In the genomic region with DNA sequence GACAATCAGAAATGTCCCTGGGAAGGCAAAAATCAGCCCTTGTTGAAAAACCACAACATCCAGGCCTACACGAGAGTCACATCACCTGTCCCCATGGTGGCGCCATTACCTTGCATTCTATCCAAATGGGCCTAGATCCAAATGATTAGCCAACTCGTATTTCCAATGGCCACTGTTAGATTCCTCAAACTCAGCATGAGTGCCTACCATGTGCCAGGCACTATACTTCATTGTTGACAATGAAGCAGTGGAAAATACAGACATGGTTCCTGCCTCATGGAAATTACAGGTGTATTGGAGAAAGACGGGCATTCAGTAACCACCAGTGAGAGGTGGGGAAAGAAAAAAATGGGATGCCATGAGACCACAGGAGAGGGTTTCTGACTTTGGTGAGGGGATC, we compare ENCODE assay signal across 8 cellular contexts. TPM values are rescaled to one million over a fixed set of nuclear protein-coding genes. Genes with fewer than 3 reads are reported as not detected.
DNase-seq lines count a peak whose midpoint lies in the region; ATAC-seq, FAIRE-seq and TF ChIP-seq lines count a peak whose summit lies in the region.

No MANE protein-coding gene starts in this region.

- H3K9me3 ChIP-seq in left lung (no peaks in the 10 kb centered on the region), suprapubic skin (no peaks in the 10 kb centered on the region)

- intact Hi-C loops in left lung (cut with DNase I) = loop anchor here in 1 of 2 donors (10.0 kb wide), 1 partner anchor 57 kb away; no protein-coding TSS in a partner anchor

- TF ChIP-seq CTCF in 22Rv1 (IDR thresholded peaks at IDR 0.05) = peak; percentile 85
- TF ChIP-seq CTCF in left lung (IDR thresholded peaks at IDR 0.05) = peak in 1 of 2 donors; percentile 26
- peak in 1 of 2 donors; percentile 20 for TF ChIP-seq CTCF in suprapubic skin (IDR thresholded peaks at IDR 0.05)
- TF ChIP-seq CTCF in coronary artery (IDR thresholded peaks at IDR 0.05) = no peak

- H3K4me1 ChIP-seq in left lung = peaks cover 5 to 11% of the 10 kb centered on the region in 2 donors
- H3K4me1 ChIP-seq in suprapubic skin = peaks cover 18% of the 10 kb centered on the region

- no peak for DNase-seq in GM12892 (ENCODE audit: insufficient read length)
- DNase-seq in NCI-H226 = peak; percentile 53
- DNase-seq in activated effector memory CD4-positive, alpha-beta T cell treated with anti-CD3 and anti-CD28 coated beads, Interleukin-2, amount 50 U/mL, for 16 hours = peak; percentile 67
- DNase-seq in left lung = no peak
- no peak for DNase-seq in suprapubic skin (ENCODE audit: low spot score in 2 of 2)
- no peak for DNase-seq in coronary artery (ENCODE audit: low spot score)
- DNase-seq in urothelium cell line (ENCODE audit: low spot score) = no peak

- no peak for TF ChIP-seq EP300 in suprapubic skin (IDR thresholded peaks at IDR 0.05)

- H3K36me3 ChIP-seq in left lung = no peaks in the 10 kb centered on the region
- H3K36me3 ChIP-seq in suprapubic skin = no peaks in the 10 kb centered on the region

- H3K4me3 ChIP-seq in left lung = no peak overlapping the region
- no peak overlapping the region for H3K4me3 ChIP-seq in suprapubic skin
- no peak overlapping the region for H3K4me3 ChIP-seq in coronary artery

- 73% methylated on average over 4 of the region's 4 CpGs for WGBS in suprapubic skin

- H3K27ac ChIP-seq in 22Rv1 (no peak overlapping the region), left lung (no peak overlapping the region), suprapubic skin (no peak overlapping the region), coronary artery (no peak overlapping the region)

- peak; percentile 56 for FAIRE-seq in GM12892 (lab: Jason Lieb, UNC)
- no peak for FAIRE-seq in urothelium cell line (lab: Jason Lieb, UNC)

- peak; percentile 63 for ATAC-seq in left lung

- TF ChIP-seq POLR2A in GM12892 (IDR thresholded peaks at IDR 0.05; ENCODE audit: low read depth, low read length) (no peak), suprapubic skin (IDR thresholded peaks at IDR 0.05) (no peak)

- no peaks in the 10 kb centered on the region for H3K27me3 ChIP-seq in left lung
- no peaks in the 10 kb centered on the region for H3K27me3 ChIP-seq in suprapubic skin

RNA-seq across cellular contexts. Expression of a gene that starts 29.8 kb away (rescaled TPM):
- polyA plus RNA-seq in GM12892 (2012; ENCODE audit: missing spikeins) = 1.6 TPM
- total RNA-seq in left lung (10 to 100 TPM; 40.5 to 59.3 TPM), suprapubic skin (1 to 10 TPM in 2 of 4 donors, under 1 TPM in 2; 0.79 to 2.3 (median 1.5) TPM)

Comparison
In these comparisons a context has a peak if more than half of its experiments do, and no peak if none do; other contexts are left out.
1. DNase-seq: peak in NCI-H226 (single experiment) and activated effector memory CD4-positive, alpha-beta T cell treated with anti-CD3 and anti-CD28 coated beads, Interleukin-2, amount 50 U/mL, for 16 hours (single experiment); none in GM12892 (single experiment), left lung (0 of 2), suprapubic skin (0 of 2), coronary artery (single experiment) and urothelium cell line (single experiment).
2. RNA of a gene that starts 29.8 kb away (total RNA-seq): 40.5 to 59.3 TPM in left lung; 0.79 to 2.3 TPM in suprapubic skin; every median in the first group is over 10 times any median in the second.